Comparison of ENCODE assay signal across 23 cellular contexts in the genomic region with DNA sequence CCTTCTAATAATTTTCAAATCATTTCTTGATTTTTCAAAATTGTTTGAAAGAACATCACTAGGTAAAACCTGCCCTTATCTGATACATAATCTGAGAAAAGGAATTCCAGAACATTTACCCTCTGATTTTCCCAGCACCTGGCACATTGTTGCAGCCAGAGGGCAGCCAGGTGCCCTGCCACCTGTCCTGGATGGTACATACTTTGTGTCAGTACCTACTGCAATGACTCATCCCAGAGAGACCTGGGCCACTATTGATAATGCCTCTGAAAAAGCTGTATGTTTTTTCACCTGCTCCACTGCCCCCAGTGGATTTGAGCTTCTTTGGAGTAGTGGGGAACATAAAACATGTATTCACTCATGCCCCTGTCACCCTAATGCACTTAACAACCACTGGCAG.
DNase-seq lines count a peak whose midpoint lies in the region; TF ChIP-seq lines count a peak whose summit lies in the region.
"Had no signal": no experiment of that assay in that cellular context is flagged by ENCODE, and none has a peak within 500 bp of the region (broad histone marks: within the 10 kb centered on the region; RNA-seq: fewer than 3 reads in every experiment).

No MANE protein-coding gene starts in this region.

- no peak overlapping the region for H3K4me3 ChIP-seq in liver (ENCODE audit: low read depth in 1 of 3, low read length in 3 of 3)
- no peak overlapping the region for H3K4me3 ChIP-seq in effector memory CD4-positive, alpha-beta T cell (ENCODE audit: insufficient read depth, low read depth, low read length, poor library complexity, severe bottlenecking)
- no peak overlapping the region for H3K4me3 ChIP-seq in CD4-positive, alpha-beta memory T cell (ENCODE audit: low read length in 2 of 2)
- H3K4me3 ChIP-seq: GM23248, psoas muscle, suprapubic skin had no signal

- DNase-seq in DMS53 treated with DMSO at 0.1 percent for 48 hours (lab: John Stamatoyannopoulos, UW; ENCODE audit: unreplicated experiment) (peak; percentile 12), NCI-H1930 (lab: John Stamatoyannopoulos, UW) (peak; percentile 1 to 11), SHP77 (lab: John Stamatoyannopoulos, UW) (peak; percentile 85 to 89)
- DNase-seq in stimulated activated CD4-positive, alpha-beta T cell treated with anti-CD3 and anti-CD28 coated beads, Interleukin-4, amount 100 ng/mL, for 1 hour, result no peak
- no peak for DNase-seq in effector memory CD4-positive, alpha-beta T cell
- DNase-seq in CD4-positive, alpha-beta memory T cell, result no peak
- DNase-seq: activated B cell treated with CpG ODN at 0.5 μM for 24 hours; activated CD4-positive, alpha-beta T cell treated with anti-CD3 and anti-CD28 coated beads, Interleukin-2, amount 50 U/mL, for 1 hour; activated CD8-positive, alpha-beta memory T cell treated with anti-CD3 and anti-CD28 coated beads, Interleukin-2, amount 10 ng/mL, durations not matched to agents 7 days and 5 days; activated naive CD4-positive, alpha-beta T cell treated with Interleukin-2 at 50 U/mL for 16 hours; activated T-cell treated with anti-CD3 and anti-CD28 coated beads, Interleukin-2, amount 50 U/mL, for 72 hours; GM23248; hypothalamus; naive B cell; NCI-H1092 treated with DMSO at 0.1 percent for 48 hours; NCI-H2081 treated with DMSO at 0.1 percent for 48 hours; NCI-H510A treated with DMSO at 0.1 percent for 48 hours; nucleus accumbens; psoas muscle; stimulated activated naive CD4-positive, alpha-beta T cell had no signal

- no peaks in the 10 kb centered on the region for H3K27me3 ChIP-seq in liver (ENCODE audit: control insufficient read depth in 4 of 4, insufficient read depth in 4 of 4, low read length in 3 of 4)
- no peaks in the 10 kb centered on the region for H3K27me3 ChIP-seq in effector memory CD4-positive, alpha-beta T cell (replicated peaks; ENCODE audit: control insufficient read depth, insufficient read depth, low read length, poor library complexity, severe bottlenecking)
- no peaks in the 10 kb centered on the region for H3K27me3 ChIP-seq in CD4-positive, alpha-beta memory T cell (ENCODE audit: insufficient read depth, low read length)
- H3K27me3 ChIP-seq: suprapubic skin had no signal

- no peak overlapping the region for H3K27ac ChIP-seq in liver (ENCODE audit: low read depth in 1 of 2, low read length in 2 of 2)
- no peak overlapping the region for H3K27ac ChIP-seq in effector memory CD4-positive, alpha-beta T cell (ENCODE audit: insufficient read depth, low read length, poor library complexity, severe bottlenecking)
- no peak overlapping the region for H3K27ac ChIP-seq in CD4-positive, alpha-beta memory T cell (ENCODE audit: low read depth, low read length)
- H3K27ac ChIP-seq: GM23248, psoas muscle, suprapubic skin had no signal

- H3K4me1 Mint-ChIP-seq in CD4-positive, alpha-beta memory T cell, result no peaks in the 10 kb centered on the region
- H3K4me1 Mint-ChIP-seq: activated B cell treated with CpG ODN at 0.5 μM for 24 hours; activated CD8-positive, alpha-beta memory T cell treated with anti-CD3 and anti-CD28 coated beads, Interleukin-2, amount 10 ng/mL, durations not matched to agents 7 days and 5 days; CD14-positive monocyte; naive B cell had no signal

- no peaks in the 10 kb centered on the region for H3K4me1 ChIP-seq in liver (ENCODE audit: control insufficient read depth in 4 of 4, insufficient read depth in 4 of 4, low read length in 3 of 4)
- H3K4me1 ChIP-seq in effector memory CD4-positive, alpha-beta T cell (ENCODE audit: control insufficient read depth, insufficient read depth, low read length, poor library complexity, severe bottlenecking), result no peaks in the 10 kb centered on the region
- no peaks in the 10 kb centered on the region for H3K4me1 ChIP-seq in CD4-positive, alpha-beta memory T cell (ENCODE audit: insufficient read depth, low read length)
- H3K4me1 ChIP-seq: psoas muscle, suprapubic skin had no signal

- peaks cover 0 to 2% (median 0%) of the 10 kb centered on the region in 4 donors for H3K9me3 ChIP-seq in liver (ENCODE audit: control insufficient read depth in 4 of 4, low read length in 3 of 4)
- no peaks in the 10 kb centered on the region for H3K9me3 ChIP-seq in effector memory CD4-positive, alpha-beta T cell (ENCODE audit: control insufficient read depth, low read length)
- H3K9me3 ChIP-seq in CD4-positive, alpha-beta memory T cell (ENCODE audit: control insufficient read depth in 1 of 2, low read length in 2 of 2), result no peaks in the 10 kb centered on the region
- H3K9me3 ChIP-seq: psoas muscle, suprapubic skin had no signal

- no peaks in the 10 kb centered on the region for H3K36me3 ChIP-seq in liver (ENCODE audit: control insufficient read depth in 4 of 4, insufficient read depth in 3 of 4, low read depth in 1 of 4, low read length in 3 of 4)
- H3K36me3 ChIP-seq in effector memory CD4-positive, alpha-beta T cell (ENCODE audit: control insufficient read depth, insufficient read depth, low read length), result no peaks in the 10 kb centered on the region
- H3K36me3 ChIP-seq in CD4-positive, alpha-beta memory T cell (ENCODE audit: insufficient read depth, low read length), result no peaks in the 10 kb centered on the region
- H3K36me3 ChIP-seq: suprapubic skin had no signal

- TF ChIP-seq CTCF in liver (IDR thresholded peaks at IDR 0.05; ENCODE audit: low read depth, low read length, missing input control), result peak; percentile 7

- intact Hi-C loops in CD4-positive, alpha-beta memory T cell (cut with micrococcal nuclease), result no loop called here

- peaks cover 2 to 9% (median 5%) of the 10 kb centered on the region in 8 donors for H3K9me3 Mint-ChIP-seq in CD4-positive, alpha-beta memory T cell
- H3K9me3 Mint-ChIP-seq: activated B cell treated with CpG ODN at 0.5 μM for 24 hours had no signal

- no peak overlapping the region for H3K27ac Mint-ChIP-seq in CD4-positive, alpha-beta memory T cell
- H3K27ac Mint-ChIP-seq: activated B cell treated with CpG ODN at 0.5 μM for 24 hours; activated CD8-positive, alpha-beta memory T cell treated with anti-CD3 and anti-CD28 coated beads, Interleukin-2, amount 10 ng/mL, durations not matched to agents 7 days and 5 days; activated T-cell treated with anti-CD3 and anti-CD28 coated beads, Interleukin-2, amount 50 U/mL, for 72 hours; naive B cell had no signal

- no peaks in the 10 kb centered on the region for H3K27me3 Mint-ChIP-seq in CD4-positive, alpha-beta memory T cell
- H3K27me3 Mint-ChIP-seq: activated B cell treated with CpG ODN at 0.5 μM for 24 hours; activated CD8-positive, alpha-beta memory T cell treated with anti-CD3 and anti-CD28 coated beads, Interleukin-2, amount 10 ng/mL, durations not matched to agents 7 days and 5 days; naive B cell had no signal

- no peak overlapping the region for H3K4me3 Mint-ChIP-seq in CD4-positive, alpha-beta memory T cell
- H3K4me3 Mint-ChIP-seq: activated B cell treated with CpG ODN at 0.5 μM for 24 hours; activated CD8-positive, alpha-beta memory T cell treated with anti-CD3 and anti-CD28 coated beads, Interleukin-2, amount 10 ng/mL, durations not matched to agents 7 days and 5 days; activated T-cell treated with anti-CD3 and anti-CD28 coated beads, Interleukin-2, amount 50 U/mL, for 72 hours; CD14-positive monocyte; naive B cell had no signal

- H3K9ac ChIP-seq in liver (ENCODE audit: low read depth in 1 of 2, low read length in 2 of 2), result no peak overlapping the region
- H3K9ac ChIP-seq: GM23248 had no signal

- CTCF ChIA-PET in CD4-positive, alpha-beta memory T cell (lab: Charles Lee; ENCODE audit: partially characterized antibody), result no interaction called here

- no peaks in the 10 kb centered on the region for H3K36me3 Mint-ChIP-seq in CD4-positive, alpha-beta memory T cell
- H3K36me3 Mint-ChIP-seq: activated CD8-positive, alpha-beta memory T cell treated with anti-CD3 and anti-CD28 coated beads, Interleukin-2, amount 10 ng/mL, durations not matched to agents 7 days and 5 days; CD14-positive monocyte; naive B cell had no signal

- POLR2A ChIA-PET in CD4-positive, alpha-beta memory T cell (lab: Charles Lee; ENCODE audit: partially characterized antibody), result no interaction called here

- TF ChIP-seq RAD21 in liver (IDR thresholded peaks at IDR 0.05), result peak in 1 of 2 donors; percentile 60

TF ChIP-seq in liver, 16 proteins besides CTCF, POLR2A, EP300 and RAD21 (continues in another document):
- no peak for TF ChIP-seq RXRA (IDR thresholded peaks at IDR 0.05)
- no peak for TF ChIP-seq HNF4A (conservative IDR thresholded peaks at IDR 0.05)
- no peak for TF ChIP-seq ZBTB33 (IDR thresholded peaks at IDR 0.05)
- TF ChIP-seq, protein P1, sequence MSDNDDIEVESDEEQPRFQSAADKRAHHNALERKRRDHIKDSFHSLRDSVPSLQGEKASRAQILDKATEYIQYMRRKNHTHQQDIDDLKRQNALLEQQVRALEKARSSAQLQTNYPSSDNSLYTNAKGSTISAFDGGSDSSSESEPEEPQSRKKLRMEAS (IDR thresholded peaks at IDR 0.05), result no peak
- no peak for TF ChIP-seq GABPA (IDR thresholded peaks at IDR 0.05 in 1 of 2, conservative IDR thresholded peaks at IDR 0.05 in 1 of 2)
- no peak for TF ChIP-seq HNF4G (IDR thresholded peaks at IDR 0.05)
- TF ChIP-seq YY1 (IDR thresholded peaks at IDR 0.05), result no peak
- TF ChIP-seq TAF1 (conservative IDR thresholded peaks at IDR 0.05), result no peak
- TF ChIP-seq JUND (IDR thresholded peaks at IDR 0.05), result no peak
- TF ChIP-seq, protein P2, sequence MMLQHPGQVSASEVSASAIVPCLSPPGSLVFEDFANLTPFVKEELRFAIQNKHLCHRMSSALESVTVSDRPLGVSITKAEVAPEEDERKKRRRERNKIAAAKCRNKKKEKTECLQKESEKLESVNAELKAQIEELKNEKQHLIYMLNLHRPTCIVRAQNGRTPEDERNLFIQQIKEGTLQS (IDR thresholded peaks at IDR 0.05), result no peak
- no peak for TF ChIP-seq SP1 (IDR thresholded peaks at IDR 0.05)
- no peak for TF ChIP-seq NR2F2 (IDR thresholded peaks at IDR 0.05)
- TF ChIP-seq FOXA2 (IDR thresholded peaks at IDR 0.05), result no peak
- no peak for TF ChIP-seq EGR1 (IDR thresholded peaks at IDR 0.05; ENCODE audit: low read depth in 2 of 2)

Comparison
In these comparisons a context has a peak if more than half of its experiments do, and no peak if none do; other contexts are left out.
1. DNase-seq: peak in DMS53 treated with DMSO at 0.1 percent for 48 hours (single experiment), NCI-H1930 (2 of 2) and SHP77 (2 of 2); none in stimulated activated CD4-positive, alpha-beta T cell treated with anti-CD3 and anti-CD28 coated beads, Interleukin-4, amount 100 ng/mL, for 1 hour (single experiment), effector memory CD4-positive, alpha-beta T cell (0 of 3) and CD4-positive, alpha-beta memory T cell (0 of 5).